In genomic region chr1:71228236-71228635, GRCh38 we compare ENCODE assay signal across 1 cellular context.
TF ChIP-seq lines count a peak whose summit lies in the region.

No MANE protein-coding gene starts in this region.

TF ChIP-seq in WTC11, 78 proteins besides CTCF, POLR2A, EP300 and RAD21 (continued from another document):
- TF ChIP-seq AR (CRISPR knock-in tag; IDR thresholded peaks at IDR 0.05) (no peak), ZNF423 (CRISPR knock-in tag; IDR thresholded peaks at IDR 0.05) (no peak), ZNF512 (CRISPR knock-in tag; IDR thresholded peaks at IDR 0.05; ENCODE audit: borderline replicate concordance) (no peak), NFE2L1 (CRISPR knock-in tag; IDR thresholded peaks at IDR 0.05) (no peak), ZNF263 (CRISPR knock-in tag; IDR thresholded peaks at IDR 0.05; ENCODE audit: low read depth) (no peak)
